ENCODE assay signal across 16 cellular contexts in the genomic region with DNA sequence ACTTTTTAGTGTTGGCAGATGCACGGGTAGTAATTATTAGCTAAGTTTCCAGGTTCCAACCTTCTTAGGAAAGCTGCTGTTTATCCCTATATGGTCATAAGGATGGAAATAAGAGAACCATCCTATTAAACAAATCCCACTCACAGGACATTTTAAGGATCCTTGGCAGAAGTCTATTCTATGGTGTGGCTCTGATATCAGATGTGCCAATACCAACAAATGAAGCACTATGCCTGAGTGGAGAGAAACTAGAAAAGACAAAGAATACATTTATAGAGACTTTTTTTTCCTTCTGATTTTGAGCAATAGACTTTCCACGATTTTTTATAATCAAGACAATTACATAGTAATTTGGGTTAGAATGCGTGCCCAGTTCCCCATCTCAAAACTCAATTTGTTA. TPM values are rescaled to one million over a fixed set of nuclear protein-coding genes. Genes with fewer than 3 reads are reported as not detected.
"Had no signal": no experiment of that assay in that cellular context is flagged by ENCODE, and none has a peak within 500 bp of the region (broad histone marks: within the 10 kb centered on the region; RNA-seq: fewer than 3 reads in every experiment).

No MANE protein-coding gene starts in this region.

- H3K4me1 ChIP-seq: esophagus squamous epithelium, gastroesophageal sphincter, sigmoid colon had no signal

- H3K4me3 ChIP-seq: esophagus squamous epithelium, gastroesophageal sphincter, mucosa of descending colon, sigmoid colon, skin epidermis had no signal

- H3K36me3 ChIP-seq: esophagus squamous epithelium, gastroesophageal sphincter, neutrophil, sigmoid colon had no signal

- DNase-seq: effector memory CD8-positive, alpha-beta T cell; esophagus squamous epithelium; foreskin fibroblast; kidney glomerular epithelial cell; mammary epithelial cell; mucosa of descending colon; naive thymus-derived CD8-positive, alpha-beta T cell; posterior cingulate gyrus; sigmoid colon; stimulated activated CD4-positive, alpha-beta T cell treated with anti-CD3 and anti-CD28 coated beads, Interleukin-2, amount 100 ng/mL, for 24 hours; stimulated activated CD4-positive, alpha-beta T cell treated with anti-CD3 and anti-CD28 coated beads, Interleukin-4, amount 100 ng/mL, for 4 hours; stimulated activated naive B cell treated with anti-CD40 and anti-IgM and Interleukin-4, amounts not matched to agents 10 μg/mL and 1 μg/mL and 100 μg/mL, for 72 hours; stimulated activated naive CD8-positive, alpha-beta T cell treated with anti-CD3 and anti-CD28 coated beads, Interleukin-15, amount 100 ng/mL, for 72 hours had no signal

- ATAC-seq: effector memory CD8-positive, alpha-beta T cell; gastroesophageal sphincter; mucosa of descending colon; naive thymus-derived CD8-positive, alpha-beta T cell; stimulated activated naive B cell treated with anti-CD40 and anti-IgM and Interleukin-4, amounts not matched to agents 10 μg/mL and 1 μg/mL and 100 μg/mL, for 72 hours; stimulated activated naive CD8-positive, alpha-beta T cell treated with anti-CD3 and anti-CD28 coated beads, Interleukin-15, amount 100 ng/mL, for 72 hours had no signal

- H3K27me3 ChIP-seq: esophagus squamous epithelium, gastroesophageal sphincter, neutrophil, sigmoid colon had no signal

- H3K9me3 ChIP-seq: esophagus squamous epithelium, gastroesophageal sphincter, mucosa of descending colon, neutrophil, sigmoid colon had no signal

RNA-seq across cellular contexts. Expression of a gene that starts 12.6 kb away (rescaled TPM):
- total RNA-seq: mammary epithelial cell; naive thymus-derived CD8-positive, alpha-beta T cell had no signal
- polyA plus RNA-seq: mammary epithelial cell; naive thymus-derived CD8-positive, alpha-beta T cell had no signal
